20 cellular contexts compared by ENCODE assay signal in the genomic region with DNA sequence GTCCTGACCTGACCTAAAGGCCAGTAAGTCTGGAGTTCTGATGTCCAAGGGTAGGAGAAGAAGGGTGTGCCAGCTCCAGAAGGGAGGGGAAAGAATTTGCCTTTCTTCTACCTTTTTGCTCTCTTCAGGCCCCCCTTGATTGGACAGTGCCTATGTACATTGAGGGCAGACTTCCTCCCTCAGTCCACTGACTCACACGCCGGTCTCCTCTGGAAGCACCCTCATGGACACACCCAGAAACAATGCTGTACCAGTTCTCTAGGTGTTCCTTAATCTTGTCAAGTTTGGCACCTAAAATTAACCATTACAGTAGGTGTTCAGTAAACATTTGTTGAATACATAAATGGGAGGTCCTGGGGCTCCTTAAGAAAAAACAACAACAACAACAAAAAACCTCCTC.
"Had no signal": no experiment of that assay in that cellular context is flagged by ENCODE, and none has a peak within 500 bp of the region (broad histone marks: within the 10 kb centered on the region; RNA-seq: fewer than 3 reads in every experiment).

No MANE protein-coding gene starts in this region.

- DNase-seq: cerebellar nuclear complex; glutamatergic neuron; kidney; left cardiac atrium; left ventricle myocardium inferior; lower lobe of right lung; mesenchymal stem cell; naive thymus-derived CD4-positive, alpha-beta T cell; nephron progenitor cell; spleen; stimulated activated CD4-positive, alpha-beta T cell treated with anti-CD3 and anti-CD28 coated beads, Interleukin-2, amount 100 ng/mL, for 24 hours; stimulated activated CD4-positive, alpha-beta T cell treated with anti-CD3 and anti-CD28 coated beads, Interleukin-4, amount 100 ng/mL, for 4 hours; stimulated activated naive B cell treated with anti-CD40 and anti-IgM and Interleukin-4, amounts not matched to agents 10 μg/mL and 1 μg/mL and 100 μg/mL, for 72 hours; stimulated activated naive CD8-positive, alpha-beta T cell treated with anti-CD3 and anti-CD28 coated beads, Interleukin-15, amount 100 ng/mL, for 72 hours; transverse colon had no signal

- H3K4me3 ChIP-seq: esophagus muscularis mucosa, gastroesophageal sphincter, left ventricle myocardium inferior, lower lobe of right lung, spleen, thoracic aorta, transverse colon had no signal

- H3K36me3 ChIP-seq: esophagus muscularis mucosa, gastroesophageal sphincter, left ventricle myocardium inferior, lower lobe of right lung, spleen, thoracic aorta, transverse colon had no signal

- H3K4me3 Mint-ChIP-seq: dendritic cell treated with granulocyte-macrophage colony-stimulating factor and Interleukin-4, amounts not matched to agents 40 ng/mL and 50 ng/mL, for 4 days; naive thymus-derived CD4-positive, alpha-beta T cell; nephron progenitor cell; stimulated activated naive B cell treated with anti-CD40 and anti-IgM and Interleukin-4, amounts not matched to agents 10 μg/mL and 1 μg/mL and 100 μg/mL, for 72 hours; stimulated activated naive CD8-positive, alpha-beta T cell treated with anti-CD3 and anti-CD28 coated beads, Interleukin-15, amount 100 ng/mL, for 72 hours had no signal

- H3K27me3 ChIP-seq: transverse colon had no signal

- H3K9me3 ChIP-seq: left ventricle myocardium inferior, lower lobe of right lung, thoracic aorta, transverse colon had no signal

- H3K36me3 Mint-ChIP-seq: stimulated activated naive B cell treated with anti-CD40 and anti-IgM and Interleukin-4, amounts not matched to agents 10 μg/mL and 1 μg/mL and 100 μg/mL, for 72 hours had no signal

- H3K4me1 Mint-ChIP-seq: stimulated activated naive B cell treated with anti-CD40 and anti-IgM and Interleukin-4, amounts not matched to agents 10 μg/mL and 1 μg/mL and 100 μg/mL, for 72 hours; stimulated activated naive CD8-positive, alpha-beta T cell treated with anti-CD3 and anti-CD28 coated beads, Interleukin-15, amount 100 ng/mL, for 72 hours had no signal

- H3K27ac Mint-ChIP-seq: dendritic cell treated with granulocyte-macrophage colony-stimulating factor and Interleukin-4, amounts not matched to agents 40 ng/mL and 50 ng/mL, for 4 days; naive thymus-derived CD4-positive, alpha-beta T cell; nephron progenitor cell; stimulated activated naive B cell treated with anti-CD40 and anti-IgM and Interleukin-4, amounts not matched to agents 10 μg/mL and 1 μg/mL and 100 μg/mL, for 72 hours; stimulated activated naive CD8-positive, alpha-beta T cell treated with anti-CD3 and anti-CD28 coated beads, Interleukin-15, amount 100 ng/mL, for 72 hours had no signal

- H3K9me3 Mint-ChIP-seq: stimulated activated naive B cell treated with anti-CD40 and anti-IgM and Interleukin-4, amounts not matched to agents 10 μg/mL and 1 μg/mL and 100 μg/mL, for 72 hours had no signal

- H3K4me1 ChIP-seq: esophagus muscularis mucosa, gastroesophageal sphincter, left ventricle myocardium inferior, lower lobe of right lung, spleen had no signal

- ATAC-seq: gastroesophageal sphincter; left cardiac atrium; lower lobe of right lung; naive thymus-derived CD4-positive, alpha-beta T cell; sciatic nerve; stimulated activated naive B cell treated with anti-CD40 and anti-IgM and Interleukin-4, amounts not matched to agents 10 μg/mL and 1 μg/mL and 100 μg/mL, for 72 hours; stimulated activated naive CD8-positive, alpha-beta T cell treated with anti-CD3 and anti-CD28 coated beads, Interleukin-15, amount 100 ng/mL, for 72 hours had no signal

- H3K27ac ChIP-seq: esophagus muscularis mucosa, gastroesophageal sphincter, left ventricle myocardium inferior, lower lobe of right lung, spleen, thoracic aorta, transverse colon had no signal
